8 cellular contexts compared by ENCODE assay signal in genomic region chr9:133792721-133793470, GRCh38. TPM values are rescaled to one million over a fixed set of nuclear protein-coding genes. Genes with fewer than 3 reads are reported as not detected.
DNase-seq lines count a peak whose midpoint lies in the region; ATAC-seq and TF ChIP-seq lines count a peak whose summit lies in the region.

No MANE protein-coding gene starts in this region.

- WGBS in thyroid gland, 2 donors: 28 to 48% methylated on average over 6 to 18 of the region's 22 CpGs

- no peaks in the 10 kb centered on the region for H3K9me3 Mint-ChIP-seq in activated T-helper 2 cell treated with anti-CD3 and anti-CD28 coated beads, Interferon-gamma antibody, Interleukin-2, Interleukin-4, amounts not matched to agents 10 μg/mL and 5 μg/mL and 100 μg/mL, durations not matched to agents 14 hours and 24 hours and 36 hours

- H3K27ac Mint-ChIP-seq in activated T-helper 2 cell treated with anti-CD3 and anti-CD28 coated beads, Interferon-gamma antibody, Interleukin-2, Interleukin-4, amounts not matched to agents 10 μg/mL and 5 μg/mL and 100 μg/mL, durations not matched to agents 14 hours and 24 hours and 36 hours: no peak overlapping the region

- H3K36me3 ChIP-seq in Panc1 (ENCODE audit: control insufficient read depth, insufficient read depth, low read length): no peaks in the 10 kb centered on the region
- H3K36me3 ChIP-seq in thyroid gland: no peaks in the 10 kb centered on the region

- no peak overlapping the region for H3K4me3 Mint-ChIP-seq in activated T-helper 2 cell treated with anti-CD3 and anti-CD28 coated beads, Interferon-gamma antibody, Interleukin-2, Interleukin-4, amounts not matched to agents 10 μg/mL and 5 μg/mL and 100 μg/mL, durations not matched to agents 14 hours and 24 hours and 36 hours (ENCODE audit: low read depth)

- H3K4me3 ChIP-seq in Panc1 (ENCODE audit: low read depth in 2 of 2, low read length in 2 of 2): no peak overlapping the region
- no peak overlapping the region for H3K4me3 ChIP-seq in thyroid gland (replicated peaks in 1 of 3)

- H3K27me3 Mint-ChIP-seq in activated T-helper 2 cell treated with anti-CD3 and anti-CD28 coated beads, Interferon-gamma antibody, Interleukin-2, Interleukin-4, amounts not matched to agents 10 μg/mL and 5 μg/mL and 100 μg/mL, durations not matched to agents 14 hours and 24 hours and 36 hours (ENCODE audit: low read depth): no peaks in the 10 kb centered on the region

- TF ChIP-seq CTCF in Panc1 (IDR thresholded peaks at IDR 0.05): peak; percentile 88
- TF ChIP-seq CTCF in foreskin keratinocyte (conservative IDR thresholded peaks at IDR 0.05): peak; percentile 82
- TF ChIP-seq CTCF in thyroid gland (IDR thresholded peaks at IDR 0.05): peak; percentile 86 to 97 (median 94)

- no peak overlapping the region for H3K27ac ChIP-seq in Panc1 (ENCODE audit: low read length)
- H3K27ac ChIP-seq in foreskin keratinocyte: no peak overlapping the region
- no peak overlapping the region for H3K27ac ChIP-seq in thyroid gland

- H3K4me1 ChIP-seq in Panc1 (ENCODE audit: control insufficient read depth, insufficient read depth, low read length) (peaks cover 6% of the 10 kb centered on the region), foreskin keratinocyte (no peaks in the 10 kb centered on the region), thyroid gland (peaks cover 0 to 25% of the 10 kb centered on the region in 2 donors)

- ATAC-seq in HG02798 (IDR thresholded peaks at IDR 0.05; ENCODE audit: poor library complexity, unreplicated experiment) (peak; percentile 65), Panc1 (peak; percentile 89), foreskin keratinocyte (peak; percentile 63)

- no TSS peak for BruUV-seq in Panc1 (replicated peaks; lab: Mats Ljungman, UMichigan)

- POLR2A ChIA-PET in Panc1 (lab: Charles Lee): no interaction called here

- CTCF ChIA-PET in Panc1 (lab: Charles Lee): no interaction called here

- DNase-seq in NCI-H2029 (lab: John Stamatoyannopoulos, UW): peak; percentile 22
- DNase-seq in NCI-H2029 treated with DMSO at 0.1 percent for 48 hours (lab: John Stamatoyannopoulos, UW): no peak
- DNase-seq in Panc1 (ENCODE audit: low read depth, low spot score): peak; percentile 41
- peak; percentile 34 for DNase-seq in activated T-helper 2 cell treated with anti-CD3 and anti-CD28 coated beads, Interferon-gamma antibody, Interleukin-2, Interleukin-4, amounts not matched to agents 10 μg/mL and 5 μg/mL and 100 μg/mL, durations not matched to agents 14 hours and 24 hours and 36 hours (ENCODE audit: low spot score)
- peak in 1 of 2 donors; percentile 11 for DNase-seq in foreskin keratinocyte
- peak in 49 of 56 donors; percentile 11 to 82 (median 46) for DNase-seq in nucleus accumbens (lab: John Stamatoyannopoulos, UW)
- peak; percentile 79 to 81 for DNase-seq in thyroid gland

- H3K9me3 ChIP-seq in Panc1 (ENCODE audit: control insufficient read depth, insufficient read depth, low read depth, low read length) (no peaks in the 10 kb centered on the region), thyroid gland (no peaks in the 10 kb centered on the region)

- no peaks in the 10 kb centered on the region for H3K36me3 Mint-ChIP-seq in activated T-helper 2 cell treated with anti-CD3 and anti-CD28 coated beads, Interferon-gamma antibody, Interleukin-2, Interleukin-4, amounts not matched to agents 10 μg/mL and 5 μg/mL and 100 μg/mL, durations not matched to agents 14 hours and 24 hours and 36 hours (ENCODE audit: low read depth)

- intact Hi-C loops in Panc1 (cut with micrococcal nuclease; ENCODE audit: unreplicated experiment) (loop anchor here (1.0 kb wide), 1 partner anchor 201 kb away; no protein-coding TSS in a partner anchor), thyroid gland (cut with DNase I) (loop anchor here (1.0 kb wide), 1 partner anchor 201 kb away; no protein-coding TSS in a partner anchor)
- intact Hi-C loops in activated T-helper 2 cell treated with anti-CD3 and anti-CD28 coated beads, Interferon-gamma antibody, Interleukin-2, Interleukin-4, amounts not matched to agents 10 μg/mL and 5 μg/mL and 100 μg/mL, durations not matched to agents 14 hours and 24 hours and 36 hours (cut with micrococcal nuclease): loop anchor here (1.0 to 5.0 kb wide), 2 partner anchors 201 to 304 kb away; no protein-coding TSS in a partner anchor

- in situ Hi-C loops in Panc1 (cut with HindIII; ENCODE audit: low pct_unique_long_range_greater_than_20kb, low sequenced_read_pairs): no loop called here

- peaks cover 3% of the 10 kb centered on the region for H3K4me1 Mint-ChIP-seq in activated T-helper 2 cell treated with anti-CD3 and anti-CD28 coated beads, Interferon-gamma antibody, Interleukin-2, Interleukin-4, amounts not matched to agents 10 μg/mL and 5 μg/mL and 100 μg/mL, durations not matched to agents 14 hours and 24 hours and 36 hours (ENCODE audit: low read depth)

- no peak for TF ChIP-seq POLR2A in thyroid gland (IDR thresholded peaks at IDR 0.05)

- H3K27me3 ChIP-seq in Panc1 (ENCODE audit: control insufficient read depth, insufficient read depth, low read length): no peaks in the 10 kb centered on the region
- H3K27me3 ChIP-seq in foreskin keratinocyte: no peaks in the 10 kb centered on the region
- H3K27me3 ChIP-seq in thyroid gland: no peaks in the 10 kb centered on the region

RNA-seq across cellular contexts. Expression of gene SARDH, which starts 54.7 kb away (rescaled TPM):
- total RNA-seq in Panc1 (2021; ENCODE audit: unreplicated experiment): 0.13 TPM
- 0.56 TPM for polyA plus RNA-seq in Panc1 (2012; ENCODE audit: insufficient read length)
- 1.1 and 1.6 TPM in 2 replicates for total RNA-seq in activated T-helper 2 cell treated with anti-CD3 and anti-CD28 coated beads, Interferon-gamma antibody, Interleukin-2, Interleukin-4, amounts not matched to agents 10 μg/mL and 5 μg/mL and 100 μg/mL, durations not matched to agents 14 hours and 24 hours and 36 hours
- total RNA-seq in foreskin keratinocyte: not detected in 2 replicates
- polyA plus RNA-seq in foreskin keratinocyte: 0.06 and 0.07 TPM in 2 replicates
- total RNA-seq in thyroid gland: 1 to 10 TPM in 3 of 4 donors, not detected in 1; 2.2 to 6.2 (median 3.3) TPM
